Comparison of ENCODE assay signal across 8 cellular contexts in genomic region chr14:69398053-69398817, GRCh38. TPM values are rescaled to one million over a fixed set of nuclear protein-coding genes. Genes with fewer than 3 reads are reported as not detected.
DNase-seq lines count a peak whose midpoint lies in the region; ATAC-seq and TF ChIP-seq lines count a peak whose summit lies in the region.

Gene ERH, minus strand, starts transcription at chr14:69398299. Its CDS starts 66 bp downstream, at chr14:69398233.
Gene SLC39A9, plus strand, starts transcription at chr14:69398692. Its CDS starts 678 bp downstream, at chr14:69399370.

- peaks cover 2% of the 10 kb centered on the region for H3K36me3 Mint-ChIP-seq in T-helper 17 cell (ENCODE audit: low read depth)
- peaks cover 13% of the 10 kb centered on the region for H3K36me3 Mint-ChIP-seq in progenitor cell of endocrine pancreas (ENCODE audit: insufficient read depth)

- H3K9me3 Mint-ChIP-seq in progenitor cell of endocrine pancreas (ENCODE audit: low read depth) = no peaks in the 10 kb centered on the region

- intact Hi-C loops in left ventricle myocardium inferior (cut with micrococcal nuclease) = no loop called here

- ATAC-seq in HG02885 (IDR thresholded peaks at IDR 0.05; ENCODE audit: poor library complexity, unreplicated experiment) (peak; percentile 87), T-helper 17 cell (peak; percentile 86)

- peak within 1 kb of the TSS; percentile 95 for H3K27ac ChIP-seq in left ventricle myocardium inferior (replicated peaks)

- H3K4me1 ChIP-seq in left ventricle myocardium inferior = peaks cover 82% of the 10 kb centered on the region

- no peaks in the 10 kb centered on the region for H3K27me3 ChIP-seq in left ventricle myocardium inferior (ENCODE audit: low read depth)

- H3K27me3 Mint-ChIP-seq in T-helper 17 cell (no peaks in the 10 kb centered on the region), progenitor cell of endocrine pancreas (no peaks in the 10 kb centered on the region)

- peaks cover 30% of the 10 kb centered on the region for H3K36me3 ChIP-seq in left ventricle myocardium inferior

- H3K9me3 ChIP-seq in T-helper 17 cell (ENCODE audit: control insufficient read depth, low read length, poor library complexity, severe bottlenecking) = no peaks in the 10 kb centered on the region
- H3K9me3 ChIP-seq in left ventricle myocardium inferior (replicated peaks) = no peaks in the 10 kb centered on the region

- H3K4me3 ChIP-seq in left ventricle myocardium inferior = peak within 1 kb of the TSS; percentile 92

- peak; percentile 78 for TF ChIP-seq POLR2A in GM15510 (IDR thresholded peaks at IDR 0.05; ENCODE audit: borderline replicate concordance, extremely low read depth, insufficient read length)

- TF ChIP-seq CTCF in left ventricle myocardium inferior (IDR thresholded peaks at IDR 0.05; ENCODE audit: borderline replicate concordance) (no peak), progenitor cell of endocrine pancreas (IDR thresholded peaks at IDR 0.05; ENCODE audit: unreplicated experiment) (no peak)

- H3K4me3 Mint-ChIP-seq in T-helper 17 cell (peak within 1 kb of the TSS; percentile 92), progenitor cell of endocrine pancreas (ENCODE audit: low read depth) (peak within 1 kb of the TSS; percentile 96)

- DNase-seq in NCI-H1694 treated with DMSO at 0.1 percent for 48 hours (lab: John Stamatoyannopoulos, UW) (peak; percentile 100), T-helper 17 cell (peak; percentile 84 to 88 (median 87)), amygdala (lab: John Stamatoyannopoulos, UW) (peak; percentile 44 to 97 (median 92)), left ventricle myocardium inferior (peak; percentile 96), progenitor cell of endocrine pancreas (ENCODE audit: low spot score, unreplicated experiment) (peak; percentile 77), ureter (ENCODE audit: low spot score) (peak; percentile 97)

- H3K27ac Mint-ChIP-seq in T-helper 17 cell (peak within 1 kb of the TSS; percentile 99), progenitor cell of endocrine pancreas (peak within 1 kb of the TSS; percentile 100)

- H3K4me1 Mint-ChIP-seq in T-helper 17 cell (peaks cover 39% of the 10 kb centered on the region), progenitor cell of endocrine pancreas (ENCODE audit: low read depth) (peaks cover 32% of the 10 kb centered on the region)

RNA-seq across cellular contexts. Expression of gene ERH, which starts in this region (rescaled TPM):
- total RNA-seq in T-helper 17 cell (100 to 1,000 TPM; 102 to 118 TPM), left ventricle myocardium inferior (105 TPM), progenitor cell of endocrine pancreas (309 and 310 TPM in 2 replicates), ureter (219 TPM)

RNA-seq across cellular contexts. Expression of gene SLC39A9, which starts in this region (rescaled TPM):
- 10 to 100 TPM; 27.6 to 31.0 TPM for total RNA-seq in T-helper 17 cell
- 17.2 TPM for total RNA-seq in left ventricle myocardium inferior
- 57.1 and 62.2 TPM in 2 replicates for total RNA-seq in progenitor cell of endocrine pancreas
- 66.4 TPM for total RNA-seq in ureter

Comparison
In these comparisons a context has a peak if more than half of its experiments do, and no peak if none do; other contexts are left out.
1. Peak in every context shown above with its lines: DNase-seq, ATAC-seq, H3K4me3 ChIP-seq and H3K27ac ChIP-seq.